1 cellular context compared by ENCODE assay signal in the genomic region with DNA sequence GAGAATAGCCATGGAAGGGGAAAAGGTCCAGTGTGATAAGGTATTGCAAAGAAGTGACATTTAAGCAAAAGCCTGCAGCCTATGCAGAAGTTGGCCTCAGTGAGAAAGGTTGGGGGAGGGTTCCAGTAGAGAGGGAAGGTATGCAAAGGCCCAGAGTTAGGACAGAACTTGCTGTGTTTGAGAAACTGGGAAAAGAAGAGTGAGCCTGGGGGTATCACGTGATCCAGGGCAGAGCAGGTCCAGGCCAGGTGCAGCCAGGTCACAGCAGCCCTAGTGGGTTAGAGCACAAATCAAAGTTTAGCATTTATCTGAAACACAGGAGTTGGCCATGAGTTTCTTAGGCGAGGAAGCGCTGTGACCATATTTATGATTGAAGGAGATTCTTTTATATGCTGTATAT.
A peak's percentile ranks its signal among the peaks of the same experiment; 100 is the strongest.
TF ChIP-seq lines count a peak whose summit lies in the region.

No MANE protein-coding gene starts in this region.

TF ChIP-seq in HepG2, 621 proteins besides CTCF, POLR2A, EP300 and RAD21 (continues in another document):
- TF ChIP-seq SMC3 (IDR thresholded peaks at IDR 0.05; ENCODE audit: low read length) = no peak
- TF ChIP-seq ZSCAN9 (CRISPR knock-in tag; IDR thresholded peaks at IDR 0.05; ENCODE audit: borderline replicate concordance) = 0 out of 2 replicates have a peak, but pooled peaks have one; percentile 21
- no peak for TF ChIP-seq ZNF296 (CRISPR knock-in tag; conservative IDR thresholded peaks at IDR 0.05)
- TF ChIP-seq, protein P1, sequence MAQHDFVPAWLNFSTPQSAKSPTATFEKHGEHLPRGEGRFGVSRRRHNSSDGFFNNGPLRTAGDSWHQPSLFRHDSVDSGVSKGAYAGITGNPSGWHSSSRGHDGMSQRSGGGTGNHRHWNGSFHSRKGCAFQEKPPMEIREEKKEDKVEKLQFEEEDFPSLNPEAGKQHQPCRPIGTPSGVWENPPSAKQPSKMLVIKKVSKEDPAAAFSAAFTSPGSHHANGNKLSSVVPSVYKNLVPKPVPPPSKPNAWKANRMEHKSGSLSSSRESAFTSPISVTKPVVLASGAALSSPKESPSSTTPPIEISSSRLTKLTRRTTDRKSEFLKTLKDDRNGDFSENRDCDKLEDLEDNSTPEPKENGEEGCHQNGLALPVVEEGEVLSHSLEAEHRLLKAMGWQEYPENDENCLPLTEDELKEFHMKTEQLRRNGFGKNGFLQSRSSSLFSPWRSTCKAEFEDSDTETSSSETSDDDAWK (CRISPR knock-in tag; IDR thresholded peaks at IDR 0.05) = no peak
- peak; percentile 94 for TF ChIP-seq RAD51 (IDR thresholded peaks at IDR 0.05; ENCODE audit: borderline replicate concordance)
- TF ChIP-seq ELF3 (CRISPR knock-in tag; IDR thresholded peaks at IDR 0.05) = no peak
- TF ChIP-seq, protein P2, sequence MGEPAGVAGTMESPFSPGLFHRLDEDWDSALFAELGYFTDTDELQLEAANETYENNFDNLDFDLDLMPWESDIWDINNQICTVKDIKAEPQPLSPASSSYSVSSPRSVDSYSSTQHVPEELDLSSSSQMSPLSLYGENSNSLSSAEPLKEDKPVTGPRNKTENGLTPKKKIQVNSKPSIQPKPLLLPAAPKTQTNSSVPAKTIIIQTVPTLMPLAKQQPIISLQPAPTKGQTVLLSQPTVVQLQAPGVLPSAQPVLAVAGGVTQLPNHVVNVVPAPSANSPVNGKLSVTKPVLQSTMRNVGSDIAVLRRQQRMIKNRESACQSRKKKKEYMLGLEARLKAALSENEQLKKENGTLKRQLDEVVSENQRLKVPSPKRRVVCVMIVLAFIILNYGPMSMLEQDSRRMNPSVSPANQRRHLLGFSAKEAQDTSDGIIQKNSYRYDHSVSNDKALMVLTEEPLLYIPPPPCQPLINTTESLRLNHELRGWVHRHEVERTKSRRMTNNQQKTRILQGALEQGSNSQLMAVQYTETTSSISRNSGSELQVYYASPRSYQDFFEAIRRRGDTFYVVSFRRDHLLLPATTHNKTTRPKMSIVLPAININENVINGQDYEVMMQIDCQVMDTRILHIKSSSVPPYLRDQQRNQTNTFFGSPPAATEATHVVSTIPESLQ (CRISPR knock-in tag; conservative IDR thresholded peaks at IDR 0.05) = no peak
- TF ChIP-seq TEAD3 (CRISPR knock-in tag; optimal IDR thresholded peaks at IDR 0.05; ENCODE audit: borderline replicate concordance) = peak; percentile 41
- TF ChIP-seq, protein P3, sequence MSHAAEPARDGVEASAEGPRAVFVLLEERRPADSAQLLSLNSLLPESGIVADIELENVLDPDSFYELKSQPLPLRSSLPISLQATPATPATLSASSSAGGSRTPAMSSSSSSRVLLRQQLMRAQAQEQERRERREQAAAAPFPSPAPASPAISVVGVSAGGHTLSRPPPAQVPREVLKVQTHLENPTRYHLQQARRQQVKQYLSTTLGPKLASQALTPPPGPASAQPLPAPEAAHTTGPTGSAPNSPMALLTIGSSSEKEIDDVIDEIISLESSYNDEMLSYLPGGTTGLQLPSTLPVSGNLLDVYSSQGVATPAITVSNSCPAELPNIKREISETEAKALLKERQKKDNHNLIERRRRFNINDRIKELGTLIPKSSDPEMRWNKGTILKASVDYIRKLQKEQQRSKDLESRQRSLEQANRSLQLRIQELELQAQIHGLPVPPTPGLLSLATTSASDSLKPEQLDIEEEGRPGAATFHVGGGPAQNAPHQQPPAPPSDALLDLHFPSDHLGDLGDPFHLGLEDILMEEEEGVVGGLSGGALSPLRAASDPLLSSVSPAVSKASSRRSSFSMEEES (CRISPR knock-in tag; IDR thresholded peaks at IDR 0.05) = peak; percentile 48; the same call in 1 of the 2 replicates
- TF ChIP-seq ZNF841 (CRISPR knock-in tag; IDR thresholded peaks at IDR 0.05; ENCODE audit: borderline replicate concordance) = no peak
- TF ChIP-seq SRSF9 (IDR thresholded peaks at IDR 0.05; ENCODE audit: borderline replicate concordance, insufficient read depth, low read depth, low read length, poor library complexity, severe bottlenecking) = no peak
- 0 out of 2 replicates have a peak, but pooled peaks have one; percentile 17 for TF ChIP-seq ZNF205 (CRISPR knock-in tag; IDR thresholded peaks at IDR 0.05)
- no peak for TF ChIP-seq RFX5 (IDR thresholded peaks at IDR 0.05; ENCODE audit: low read depth, low read length)
- TF ChIP-seq GATAD1 (CRISPR knock-in tag; IDR thresholded peaks at IDR 0.05) = 0 out of 2 replicates have a peak, but pooled peaks have one; percentile 19
- TF ChIP-seq, protein P4, sequence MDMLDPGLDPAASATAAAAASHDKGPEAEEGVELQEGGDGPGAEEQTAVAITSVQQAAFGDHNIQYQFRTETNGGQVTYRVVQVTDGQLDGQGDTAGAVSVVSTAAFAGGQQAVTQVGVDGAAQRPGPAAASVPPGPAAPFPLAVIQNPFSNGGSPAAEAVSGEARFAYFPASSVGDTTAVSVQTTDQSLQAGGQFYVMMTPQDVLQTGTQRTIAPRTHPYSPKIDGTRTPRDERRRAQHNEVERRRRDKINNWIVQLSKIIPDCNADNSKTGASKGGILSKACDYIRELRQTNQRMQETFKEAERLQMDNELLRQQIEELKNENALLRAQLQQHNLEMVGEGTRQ (IDR thresholded peaks at IDR 0.05; ENCODE audit: low read depth, low read length) = peak; percentile 87
- TF ChIP-seq, protein P4 (CRISPR knock-in tag; IDR thresholded peaks at IDR 0.05; ENCODE audit: borderline replicate concordance) = peak; percentile 86; the same call in 1 of the 2 replicates
- 0 out of 2 replicates have a peak, but pooled peaks have one; percentile 25 for TF ChIP-seq KDM6A (CRISPR knock-in tag; IDR thresholded peaks at IDR 0.05; ENCODE audit: low read depth)
- 0 out of 2 replicates have a peak, but pooled peaks have one; percentile 22 for TF ChIP-seq ARNT2 (CRISPR knock-in tag; IDR thresholded peaks at IDR 0.05; ENCODE audit: low read depth)
- TF ChIP-seq, protein P5, sequence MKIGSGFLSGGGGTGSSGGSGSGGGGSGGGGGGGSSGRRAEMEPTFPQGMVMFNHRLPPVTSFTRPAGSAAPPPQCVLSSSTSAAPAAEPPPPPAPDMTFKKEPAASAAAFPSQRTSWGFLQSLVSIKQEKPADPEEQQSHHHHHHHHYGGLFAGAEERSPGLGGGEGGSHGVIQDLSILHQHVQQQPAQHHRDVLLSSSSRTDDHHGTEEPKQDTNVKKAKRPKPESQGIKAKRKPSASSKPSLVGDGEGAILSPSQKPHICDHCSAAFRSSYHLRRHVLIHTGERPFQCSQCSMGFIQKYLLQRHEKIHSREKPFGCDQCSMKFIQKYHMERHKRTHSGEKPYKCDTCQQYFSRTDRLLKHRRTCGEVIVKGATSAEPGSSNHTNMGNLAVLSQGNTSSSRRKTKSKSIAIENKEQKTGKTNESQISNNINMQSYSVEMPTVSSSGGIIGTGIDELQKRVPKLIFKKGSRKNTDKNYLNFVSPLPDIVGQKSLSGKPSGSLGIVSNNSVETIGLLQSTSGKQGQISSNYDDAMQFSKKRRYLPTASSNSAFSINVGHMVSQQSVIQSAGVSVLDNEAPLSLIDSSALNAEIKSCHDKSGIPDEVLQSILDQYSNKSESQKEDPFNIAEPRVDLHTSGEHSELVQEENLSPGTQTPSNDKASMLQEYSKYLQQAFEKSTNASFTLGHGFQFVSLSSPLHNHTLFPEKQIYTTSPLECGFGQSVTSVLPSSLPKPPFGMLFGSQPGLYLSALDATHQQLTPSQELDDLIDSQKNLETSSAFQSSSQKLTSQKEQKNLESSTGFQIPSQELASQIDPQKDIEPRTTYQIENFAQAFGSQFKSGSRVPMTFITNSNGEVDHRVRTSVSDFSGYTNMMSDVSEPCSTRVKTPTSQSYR (CRISPR knock-in tag; IDR thresholded peaks at IDR 0.05; ENCODE audit: borderline replicate concordance) = peak; percentile 67; the same call in 1 of the 2 replicates
- no peak for TF ChIP-seq YEATS4 (CRISPR knock-in tag; IDR thresholded peaks at IDR 0.05; ENCODE audit: borderline replicate concordance)
- 0 out of 2 replicates have a peak, but pooled peaks have one; percentile 35 for TF ChIP-seq FOXK1 (CRISPR knock-in tag; IDR thresholded peaks at IDR 0.05; ENCODE audit: borderline replicate concordance, low read depth)
- TF ChIP-seq BHLHE40 (IDR thresholded peaks at IDR 0.05; ENCODE audit: low read length) = peak; percentile 49
- TF ChIP-seq ZNF724P (CRISPR knock-in tag; IDR thresholded peaks at IDR 0.05; ENCODE audit: borderline replicate concordance) = peak; percentile 68; the same call in 1 of the 2 replicates
- TF ChIP-seq ZSCAN21 (CRISPR knock-in tag; IDR thresholded peaks at IDR 0.05; ENCODE audit: borderline replicate concordance) = peak; percentile 70; the same call in 1 of the 2 replicates
- TF ChIP-seq FOXP1 (IDR thresholded peaks at IDR 0.05) = no peak
- no peak for TF ChIP-seq FOXP1 (CRISPR knock-in tag; IDR thresholded peaks at IDR 0.05)
- TF ChIP-seq ZFX (CRISPR knock-in tag; IDR thresholded peaks at IDR 0.05; ENCODE audit: low read depth) = peak; percentile 26; the same call in 1 of the 2 replicates
- TF ChIP-seq, protein P6, sequence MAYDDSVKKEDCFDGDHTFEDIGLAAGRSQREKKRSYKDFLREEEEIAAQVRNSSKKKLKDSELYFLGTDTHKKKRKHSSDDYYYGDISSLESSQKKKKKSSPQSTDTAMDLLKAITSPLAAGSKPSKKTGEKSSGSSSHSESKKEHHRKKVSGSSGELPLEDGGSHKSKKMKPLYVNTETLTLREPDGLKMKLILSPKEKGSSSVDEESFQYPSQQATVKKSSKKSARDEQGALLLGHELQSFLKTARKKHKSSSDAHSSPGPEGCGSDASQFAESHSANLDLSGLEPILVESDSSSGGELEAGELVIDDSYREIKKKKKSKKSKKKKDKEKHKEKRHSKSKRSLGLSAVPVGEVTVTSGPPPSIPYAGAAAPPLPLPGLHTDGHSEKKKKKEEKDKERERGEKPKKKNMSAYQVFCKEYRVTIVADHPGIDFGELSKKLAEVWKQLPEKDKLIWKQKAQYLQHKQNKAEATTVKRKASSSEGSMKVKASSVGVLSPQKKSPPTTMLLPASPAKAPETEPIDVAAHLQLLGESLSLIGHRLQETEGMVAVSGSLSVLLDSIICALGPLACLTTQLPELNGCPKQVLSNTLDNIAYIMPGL (CRISPR knock-in tag; IDR thresholded peaks at IDR 0.05; ENCODE audit: borderline replicate concordance in 1 of 2, low read depth in 1 of 2) = peak in 1 of 2 experiments; percentile 55; a peak in 1 of 4 replicates
- no peak for TF ChIP-seq REL (CRISPR knock-in tag; conservative IDR thresholded peaks at IDR 0.05)
- peak; percentile 52; the same call in 1 of the 2 replicates for TF ChIP-seq ZFP36L1 (CRISPR knock-in tag; IDR thresholded peaks at IDR 0.05)
- TF ChIP-seq FOXA3 (CRISPR knock-in tag; IDR thresholded peaks at IDR 0.05) = peak; percentile 32; the same call in 1 of the 2 replicates
- TF ChIP-seq ATF7-NPFF (CRISPR knock-in tag; IDR thresholded peaks at IDR 0.05; ENCODE audit: low read depth) = 0 out of 2 replicates have a peak, but pooled peaks have one; percentile 31
- 0 out of 2 replicates have a peak, but pooled peaks have one; percentile 4 for TF ChIP-seq ISL2 (CRISPR knock-in tag; IDR thresholded peaks at IDR 0.05)
- 0 out of 2 replicates have a peak, but pooled peaks have one; percentile 48 for TF ChIP-seq YEATS2 (CRISPR knock-in tag; IDR thresholded peaks at IDR 0.05; ENCODE audit: borderline replicate concordance)
- TF ChIP-seq, protein P7, sequence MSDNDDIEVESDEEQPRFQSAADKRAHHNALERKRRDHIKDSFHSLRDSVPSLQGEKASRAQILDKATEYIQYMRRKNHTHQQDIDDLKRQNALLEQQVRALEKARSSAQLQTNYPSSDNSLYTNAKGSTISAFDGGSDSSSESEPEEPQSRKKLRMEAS (IDR thresholded peaks at IDR 0.05) = peak; percentile 50
- TF ChIP-seq ZNF501 (CRISPR knock-in tag; IDR thresholded peaks at IDR 0.05) = no peak
- TF ChIP-seq TARDBP (CRISPR knock-in tag; IDR thresholded peaks at IDR 0.05) = 0 out of 2 replicates have a peak, but pooled peaks have one; percentile 9
- peak; percentile 28; the same call in 1 of the 2 replicates for TF ChIP-seq MIER2 (CRISPR knock-in tag; IDR thresholded peaks at IDR 0.05)
- no peak for TF ChIP-seq TAF15 (IDR thresholded peaks at IDR 0.05; ENCODE audit: low read depth, low read length, poor library complexity, severe bottlenecking)
- peak; percentile 47; the same call in 1 of the 2 replicates for TF ChIP-seq RARA (CRISPR knock-in tag; IDR thresholded peaks at IDR 0.05)
- TF ChIP-seq NFKB2 (CRISPR knock-in tag; IDR thresholded peaks at IDR 0.05; ENCODE audit: borderline replicate concordance) = no peak
- 0 out of 2 replicates have a peak, but pooled peaks have one; percentile 30 for TF ChIP-seq ZNF124 (CRISPR knock-in tag; IDR thresholded peaks at IDR 0.05)
- TF ChIP-seq, protein P8, sequence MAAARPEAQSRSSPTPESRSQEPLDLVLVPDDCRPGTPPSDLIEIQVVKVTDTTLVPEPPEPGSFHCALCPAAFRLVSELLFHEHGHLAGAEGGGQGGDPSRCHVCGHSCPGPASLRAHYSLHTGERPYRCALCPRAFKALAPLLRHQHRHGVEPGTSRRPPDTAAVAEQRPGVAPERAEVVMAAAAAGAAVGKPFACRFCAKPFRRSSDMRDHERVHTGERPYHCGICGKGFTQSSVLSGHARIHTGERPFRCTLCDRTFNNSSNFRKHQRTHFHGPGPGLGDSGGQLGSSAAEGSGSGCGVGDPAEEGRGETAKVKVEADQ (CRISPR knock-in tag; IDR thresholded peaks at IDR 0.05; ENCODE audit: borderline replicate concordance) = no peak
- 0 out of 2 replicates have a peak, but pooled peaks have one; percentile 17 for TF ChIP-seq SP5 (CRISPR knock-in tag; IDR thresholded peaks at IDR 0.05; ENCODE audit: borderline replicate concordance, low read depth)
- TF ChIP-seq ZNF329 (CRISPR knock-in tag; IDR thresholded peaks at IDR 0.05; ENCODE audit: low read depth) = 0 out of 2 replicates have a peak, but pooled peaks have one; percentile 43
- TF ChIP-seq LCORL (IDR thresholded peaks at IDR 0.05) = 0 out of 2 replicates have a peak, but pooled peaks have one; percentile 22
- no peak for TF ChIP-seq LCORL (CRISPR knock-in tag; IDR thresholded peaks at IDR 0.05)
- no peak for TF ChIP-seq NR2C2 (CRISPR knock-in tag; IDR thresholded peaks at IDR 0.05; ENCODE audit: borderline replicate concordance)
- TF ChIP-seq, protein P9, sequence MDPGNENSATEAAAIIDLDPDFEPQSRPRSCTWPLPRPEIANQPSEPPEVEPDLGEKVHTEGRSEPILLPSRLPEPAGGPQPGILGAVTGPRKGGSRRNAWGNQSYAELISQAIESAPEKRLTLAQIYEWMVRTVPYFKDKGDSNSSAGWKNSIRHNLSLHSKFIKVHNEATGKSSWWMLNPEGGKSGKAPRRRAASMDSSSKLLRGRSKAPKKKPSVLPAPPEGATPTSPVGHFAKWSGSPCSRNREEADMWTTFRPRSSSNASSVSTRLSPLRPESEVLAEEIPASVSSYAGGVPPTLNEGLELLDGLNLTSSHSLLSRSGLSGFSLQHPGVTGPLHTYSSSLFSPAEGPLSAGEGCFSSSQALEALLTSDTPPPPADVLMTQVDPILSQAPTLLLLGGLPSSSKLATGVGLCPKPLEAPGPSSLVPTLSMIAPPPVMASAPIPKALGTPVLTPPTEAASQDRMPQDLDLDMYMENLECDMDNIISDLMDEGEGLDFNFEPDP (CRISPR knock-in tag; conservative IDR thresholded peaks at IDR 0.05) = peak; percentile 89; the same call in 1 of the 2 replicates
- no peak for TF ChIP-seq ARHGAP35 (CRISPR knock-in tag; IDR thresholded peaks at IDR 0.05; ENCODE audit: borderline replicate concordance)
- 0 out of 2 replicates have a peak, but pooled peaks have one; percentile 25 for TF ChIP-seq PAF1 (CRISPR knock-in tag; IDR thresholded peaks at IDR 0.05)
